21 cellular contexts compared by ENCODE assay signal in genomic region chr2:84857566-84857965, GRCh38. TPM values are rescaled to one million over a fixed set of nuclear protein-coding genes. Genes with fewer than 3 reads are reported as not detected.
A peak's percentile ranks its signal among the peaks of the same experiment; 100 is the strongest.
DNase-seq lines count a peak whose midpoint lies in the region; ATAC-seq and TF ChIP-seq lines count a peak whose summit lies in the region.
"Had no signal": no experiment of that assay in that cellular context is flagged by ENCODE, and none has a peak within 500 bp of the region (broad histone marks: within the 10 kb centered on the region; RNA-seq: fewer than 3 reads in every experiment).

No MANE protein-coding gene starts in this region.

- POLR2A ChIA-PET in activated CD4-positive, alpha-beta T cell treated with anti-CD3 and anti-CD28 coated beads for 36 hours (lab: Charles Lee): interaction anchor here (0.6 to 2.2 kb wide), 2 partner anchors 8 to 11 kb away, joined by 4 to 8 read pairs; no protein-coding TSS in a partner anchor
- POLR2A ChIA-PET in CD4-positive, alpha-beta memory T cell (lab: Charles Lee; ENCODE audit: partially characterized antibody): interaction anchor here (1.1 to 11.5 kb wide), 13 partner anchors 9 to 340 kb away, joined by 3 to 132 read pairs (median 11); partner anchors contain the start of genes TMSB10 and TRABD2A

- H3K27me3 Mint-ChIP-seq in activated CD4-positive, alpha-beta T cell treated with anti-CD3 and anti-CD28 coated beads for 36 hours: no peaks in the 10 kb centered on the region
- H3K27me3 Mint-ChIP-seq in CD4-positive, alpha-beta memory T cell: no peaks in the 10 kb centered on the region
- H3K27me3 Mint-ChIP-seq in activated T-helper 17 cell treated with anti-CD3 and anti-CD28 coated beads, Interleukin-2, amount 50 U/mL, for 72 hours: no peaks in the 10 kb centered on the region
- H3K27me3 Mint-ChIP-seq in naive B cell: no peaks in the 10 kb centered on the region

- WGBS in hepatocyte (ENCODE audit: low lambda C conversion rate, missing lambda C conversion rate): 95% methylated on average over 5 of the region's 5 CpGs

- H3K27me3 ChIP-seq in CD4-positive, alpha-beta memory T cell (ENCODE audit: insufficient read depth, low read length): no peaks in the 10 kb centered on the region
- H3K27me3 ChIP-seq in hepatocyte: peaks cover 2% of the 10 kb centered on the region
- H3K27me3 ChIP-seq: upper lobe of left lung had no signal

- H3K9me3 ChIP-seq in CD4-positive, alpha-beta memory T cell (ENCODE audit: control insufficient read depth in 1 of 2, low read length in 2 of 2): peaks cover 0 to 4% of the 10 kb centered on the region in 2 donors
- no peaks in the 10 kb centered on the region for H3K9me3 ChIP-seq in hepatocyte (ENCODE audit: low read depth)
- H3K9me3 ChIP-seq: upper lobe of left lung had no signal

- H3K36me3 ChIP-seq in CD4-positive, alpha-beta memory T cell (ENCODE audit: insufficient read depth, low read length): peaks cover 5% of the 10 kb centered on the region
- no peaks in the 10 kb centered on the region for H3K36me3 ChIP-seq in hepatocyte (replicated peaks; ENCODE audit: insufficient read depth, low read depth)
- H3K36me3 ChIP-seq: cardiac muscle cell, upper lobe of left lung had no signal

- H2AFZ ChIP-seq in hepatocyte: no peak overlapping the region

- H3K36me3 Mint-ChIP-seq in activated CD4-positive, alpha-beta T cell treated with anti-CD3 and anti-CD28 coated beads for 36 hours (ENCODE audit: low read depth): peaks cover 45% of the 10 kb centered on the region
- peaks cover 45 to 60% of the 10 kb centered on the region in 2 donors for H3K36me3 Mint-ChIP-seq in CD4-positive, alpha-beta memory T cell
- peaks cover 13% of the 10 kb centered on the region for H3K36me3 Mint-ChIP-seq in activated T-helper 17 cell treated with anti-CD3 and anti-CD28 coated beads, Interleukin-2, amount 50 U/mL, for 72 hours (ENCODE audit: low read depth)
- peaks cover 14 to 27% of the 10 kb centered on the region in 2 donors for H3K36me3 Mint-ChIP-seq in naive B cell

- H3K4me2 ChIP-seq in hepatocyte: no peak overlapping the region

- H3K4me3 ChIP-seq in CD4-positive, alpha-beta memory T cell (ENCODE audit: low read length in 2 of 2): no peak overlapping the region
- no peak overlapping the region for H3K4me3 ChIP-seq in hepatocyte
- H3K4me3 ChIP-seq: cardiac muscle cell, upper lobe of left lung had no signal

- H3K27ac Mint-ChIP-seq in activated CD4-positive, alpha-beta T cell treated with anti-CD3 and anti-CD28 coated beads for 36 hours: peak overlapping the region; percentile 79
- peak overlapping the region; percentile 83 to 97 (median 96) for H3K27ac Mint-ChIP-seq in CD4-positive, alpha-beta memory T cell
- peak overlapping the region; percentile 82 for H3K27ac Mint-ChIP-seq in activated T-helper 17 cell treated with anti-CD3 and anti-CD28 coated beads, Interleukin-2, amount 50 U/mL, for 72 hours
- peak overlapping the region in 5 of 6 donors; percentile 49 to 86 (median 62) for H3K27ac Mint-ChIP-seq in naive B cell

- peaks cover 8% of the 10 kb centered on the region for H3K9me3 Mint-ChIP-seq in activated CD4-positive, alpha-beta T cell treated with anti-CD3 and anti-CD28 coated beads for 36 hours (ENCODE audit: low read depth)
- peaks cover 0 to 11% (median 5%) of the 10 kb centered on the region in 8 donors for H3K9me3 Mint-ChIP-seq in CD4-positive, alpha-beta memory T cell
- peaks cover 6% of the 10 kb centered on the region for H3K9me3 Mint-ChIP-seq in activated T-helper 17 cell treated with anti-CD3 and anti-CD28 coated beads, Interleukin-2, amount 50 U/mL, for 72 hours
- peaks cover 8 to 13% (median 9%) of the 10 kb centered on the region in 7 donors for H3K9me3 Mint-ChIP-seq in naive B cell

- H4K20me1 ChIP-seq in hepatocyte (ENCODE audit: insufficient read depth, poor library complexity, severe bottlenecking): no peaks in the 10 kb centered on the region

- H3K4me3 Mint-ChIP-seq in activated CD4-positive, alpha-beta T cell treated with anti-CD3 and anti-CD28 coated beads for 36 hours: no peak overlapping the region
- peak overlapping the region in 7 of 8 donors; percentile 30 to 89 (median 69) for H3K4me3 Mint-ChIP-seq in CD4-positive, alpha-beta memory T cell
- peak overlapping the region; percentile 71 for H3K4me3 Mint-ChIP-seq in activated T-helper 17 cell treated with anti-CD3 and anti-CD28 coated beads, Interleukin-2, amount 50 U/mL, for 72 hours
- H3K4me3 Mint-ChIP-seq in naive B cell: no peak overlapping the region
- H3K4me3 Mint-ChIP-seq: memory B cell had no signal

- H3K4me1 ChIP-seq in CD4-positive, alpha-beta memory T cell (ENCODE audit: insufficient read depth, low read length): peaks cover 98% of the 10 kb centered on the region
- no peaks in the 10 kb centered on the region for H3K4me1 ChIP-seq in hepatocyte (ENCODE audit: insufficient read depth)
- H3K4me1 ChIP-seq: upper lobe of left lung had no signal

- no peak for TF ChIP-seq CTCF in hepatocyte (IDR thresholded peaks at IDR 0.05; ENCODE audit: poor library complexity)

- no peaks in the 10 kb centered on the region for H3K79me2 ChIP-seq in hepatocyte

- peaks cover 90% of the 10 kb centered on the region for H3K4me1 Mint-ChIP-seq in activated CD4-positive, alpha-beta T cell treated with anti-CD3 and anti-CD28 coated beads for 36 hours
- H3K4me1 Mint-ChIP-seq in CD4-positive, alpha-beta memory T cell: peaks cover 82 to 97% (median 89%) of the 10 kb centered on the region in 4 donors
- H3K4me1 Mint-ChIP-seq in activated T-helper 17 cell treated with anti-CD3 and anti-CD28 coated beads, Interleukin-2, amount 50 U/mL, for 72 hours: peaks cover 81% of the 10 kb centered on the region
- peaks cover 32 to 50% (median 45%) of the 10 kb centered on the region in 3 donors for H3K4me1 Mint-ChIP-seq in naive B cell

- no peak for ATAC-seq in activated CD4-positive, alpha-beta T cell treated with anti-CD3 and anti-CD28 coated beads for 36 hours
- no peak for ATAC-seq in activated T-helper 17 cell treated with anti-CD3 and anti-CD28 coated beads, Interleukin-2, amount 50 U/mL, for 72 hours (replicated peaks)
- ATAC-seq in naive B cell (ENCODE audit: low read depth in 2 of 2): no peak
- ATAC-seq: PC-3 had no signal

- H3K27ac ChIP-seq in CD4-positive, alpha-beta memory T cell (ENCODE audit: low read depth, low read length): peak overlapping the region; percentile 53
- no peak overlapping the region for H3K27ac ChIP-seq in hepatocyte
- H3K27ac ChIP-seq: cardiac muscle cell, HL-60, upper lobe of left lung had no signal

- CTCF ChIA-PET in activated CD4-positive, alpha-beta T cell treated with anti-CD3 and anti-CD28 coated beads for 36 hours (lab: Charles Lee): interaction anchor here (0.6 to 2.0 kb wide), 10 partner anchors 8 to 360 kb away, joined by 3 to 7 read pairs (median 4); no protein-coding TSS in a partner anchor
- CTCF ChIA-PET in CD4-positive, alpha-beta memory T cell (lab: Charles Lee; ENCODE audit: partially characterized antibody): interaction anchor here (0.9 to 5.2 kb wide), 26 partner anchors 9 to 364 kb away, joined by 3 to 46 read pairs (median 5); no protein-coding TSS in a partner anchor

- no peaks in the 10 kb centered on the region for H3K9me2 ChIP-seq in hepatocyte (replicated peaks; ENCODE audit: insufficient read depth)

- no peak for DNase-seq in activated CD4-positive, alpha-beta T cell treated with anti-CD3 and anti-CD28 coated beads for 36 hours
- no peak for DNase-seq in activated CD4-positive, alpha-beta T cell treated with anti-CD3 and anti-CD28 coated beads, Interleukin-2, amount 50 U/mL, for 1 hour
- DNase-seq in CD4-positive, alpha-beta memory T cell: no peak
- no peak for DNase-seq in naive B cell
- no peak for DNase-seq in stimulated activated CD4-positive, alpha-beta T cell treated with anti-CD3 and anti-CD28 coated beads, Interleukin-2, amount 100 ng/mL, for 24 hours
- DNase-seq in activated CD4-positive, CD25-positive, alpha-beta regulatory T cell treated with anti-CD3 and anti-CD28 coated beads, Interleukin-2, amount 50 U/mL, for 72 hours: no peak
- DNase-seq in hepatocyte (ENCODE audit: low spot score): no peak
- DNase-seq: anterior cingulate cortex, dermis blood vessel endothelial cell, NCI-H1417, NCI-H2081 treated with DMSO at 0.1 percent for 48 hours, NCI-H446 treated with DMSO at 0.1 percent for 48 hours, PC-3, retina, SHP77, SW 1271, upper lobe of left lung had no signal

- intact Hi-C loops in activated CD4-positive, alpha-beta T cell treated with anti-CD3 and anti-CD28 coated beads for 36 hours (cut with DNase I, micrococcal nuclease): loop anchor here (2.0 to 10.0 kb wide), 7 partner anchors 17 to 340 kb away; partner anchors contain the start of gene DNAH6 (in 1 of the 2)
- intact Hi-C loops in CD4-positive, alpha-beta memory T cell (cut with micrococcal nuclease): loop anchor here (2.0 to 5.0 kb wide), 2 partner anchors 117 to 170 kb away; no protein-coding TSS in a partner anchor

RNA-seq across cellular contexts. Expression of gene TRABD2A, which starts 23.3 kb away (rescaled TPM):
- total RNA-seq in activated CD4-positive, alpha-beta T cell treated with anti-CD3 and anti-CD28 coated beads for 36 hours: 10 to 100 TPM; 37.2 to 42.2 TPM
- 10 to 100 TPM; 83.3 to 90.7 TPM for total RNA-seq in CD4-positive, alpha-beta memory T cell
- polyA plus RNA-seq in CD4-positive, alpha-beta memory T cell: 10 to 100 TPM; 67.1 to 81.2 TPM
- total RNA-seq in activated T-helper 17 cell treated with anti-CD3 and anti-CD28 coated beads, Interleukin-2, amount 50 U/mL, for 72 hours: 10 to 100 TPM; 28.6 to 32.3 TPM
- polyA plus RNA-seq in naive B cell (ENCODE audit: low read depth in 6 of 6) (10 to 100 TPM in 3 of 6 donors, 1 to 10 TPM in 3; 6.5 to 12.3 (median 9.4) TPM), hepatocyte (1.6 and 2.9 TPM in 2 replicates)
- 2.2 and 4.1 TPM in 2 replicates for total RNA-seq in hepatocyte
- total RNA-seq: cardiac muscle cell had no signal
- polyA plus RNA-seq: cardiac muscle cell had no signal

RNA-seq across cellular contexts. Expression of gene TMSB10, which starts 47.9 kb away (rescaled TPM):
- total RNA-seq in activated CD4-positive, alpha-beta T cell treated with anti-CD3 and anti-CD28 coated beads for 36 hours: 1,000 to 10,000 TPM; 2,345 to 2,742 TPM
- total RNA-seq in CD4-positive, alpha-beta memory T cell: 1,000 to 10,000 TPM; 1,218 to 1,245 TPM
- polyA plus RNA-seq in CD4-positive, alpha-beta memory T cell: 1,000 to 10,000 TPM; 5,559 to 6,561 TPM
- 1,000 to 10,000 TPM; 2,616 to 3,068 TPM for total RNA-seq in activated T-helper 17 cell treated with anti-CD3 and anti-CD28 coated beads, Interleukin-2, amount 50 U/mL, for 72 hours
- polyA plus RNA-seq in naive B cell (ENCODE audit: low read depth in 6 of 6) (1,000 to 10,000 TPM; 5,825 to 8,742 (median 6,750) TPM), hepatocyte (2,879 and 3,340 TPM in 2 replicates)
- 2,904 and 3,356 TPM in 2 replicates for total RNA-seq in hepatocyte

Comparison
In these comparisons a context has a peak if more than half of its experiments do, and no peak if none do; other contexts are left out.
1. H3K4me3 Mint-ChIP-seq: peak in CD4-positive, alpha-beta memory T cell (7 of 8) and activated T-helper 17 cell treated with anti-CD3 and anti-CD28 coated beads, Interleukin-2, amount 50 U/mL, for 72 hours (single experiment); none in activated CD4-positive, alpha-beta T cell treated with anti-CD3 and anti-CD28 coated beads for 36 hours (single experiment) and naive B cell (0 of 8).
2. Peak in every context shown above with its lines, with median percentiles within 50 percentile points of each other: H3K27ac Mint-ChIP-seq.